10 cellular contexts compared by ENCODE assay signal in genomic region chr6:13427346-13427745, GRCh38.
DNase-seq lines count a peak whose midpoint lies in the region; ATAC-seq and TF ChIP-seq lines count a peak whose summit lies in the region.
"Had no signal": no experiment of that assay in that cellular context is flagged by ENCODE, and none has a peak within 500 bp of the region (broad histone marks: within the 10 kb centered on the region; RNA-seq: fewer than 3 reads in every experiment).

No MANE protein-coding gene starts in this region.

- no peaks in the 10 kb centered on the region for H3K27me3 ChIP-seq in psoas muscle (ENCODE audit: insufficient read depth in 3 of 3, low read length in 2 of 3)
- H3K27me3 ChIP-seq: gastroesophageal sphincter, uterus had no signal

- ATAC-seq in GM19463 (IDR thresholded peaks at IDR 0.05; ENCODE audit: unreplicated experiment) (peak; percentile 18), psoas muscle (no peak), GM21423 (IDR thresholded peaks at IDR 0.05; ENCODE audit: unreplicated experiment) (no peak)
- ATAC-seq: gastroesophageal sphincter had no signal

- POLR2A ChIA-PET in RWPE1 (lab: Yijun Ruan, JAX; ENCODE audit: low non-redundant PET), result no interaction called here

- no peaks in the 10 kb centered on the region for H3K9me3 ChIP-seq in psoas muscle
- H3K9me3 ChIP-seq: gastroesophageal sphincter, uterus had no signal

- peaks cover 67% of the 10 kb centered on the region for H3K4me1 Mint-ChIP-seq in activated naive CD8-positive, alpha-beta T cell (ENCODE audit: low read depth)

- TF ChIP-seq CTCF in psoas muscle (IDR thresholded peaks at IDR 0.05) (no peak), RWPE1 (conservative IDR thresholded peaks at IDR 0.05; ENCODE audit: low read depth) (no peak)

- CTCF ChIA-PET in RWPE1 (lab: Yijun Ruan, JAX), result no interaction called here

- H3K4me3 Mint-ChIP-seq in activated naive CD8-positive, alpha-beta T cell, result peak overlapping the region; percentile 76

- peak overlapping the region; percentile 97 for H3K27ac Mint-ChIP-seq in activated naive CD8-positive, alpha-beta T cell

- intact Hi-C loops in psoas muscle (cut with DNase I), result loop anchor here in 1 of 2 donors (5.0 kb wide), 1 partner anchor 55 kb away; no protein-coding TSS in a partner anchor

- no peak overlapping the region for H3K4me3 ChIP-seq in psoas muscle
- H3K4me3 ChIP-seq: gastroesophageal sphincter, uterus had no signal

- H3K36me3 Mint-ChIP-seq in activated naive CD8-positive, alpha-beta T cell, result no peaks in the 10 kb centered on the region

- H3K4me1 ChIP-seq in psoas muscle, result peaks cover 59% of the 10 kb centered on the region
- H3K4me1 ChIP-seq: uterus had no signal

- H3K27me3 Mint-ChIP-seq in activated naive CD8-positive, alpha-beta T cell, result no peaks in the 10 kb centered on the region

- WGBS in psoas muscle, 3 donors, result 77 to 85% (median 78%) methylated on average over 8 of the region's 8 CpGs

- H3K27ac ChIP-seq in psoas muscle (peak overlapping the region; percentile 11), RWPE1 (no peak overlapping the region)
- H3K27ac ChIP-seq: uterus had no signal

- H3K36me3 ChIP-seq in psoas muscle (ENCODE audit: insufficient read depth in 1 of 2, low read depth in 1 of 2), result no peaks in the 10 kb centered on the region
- H3K36me3 ChIP-seq: gastroesophageal sphincter, uterus had no signal

- H3K9me3 Mint-ChIP-seq in activated naive CD8-positive, alpha-beta T cell (ENCODE audit: low read depth), result no peaks in the 10 kb centered on the region

- peak; percentile 33 for DNase-seq in activated CD4-positive, alpha-beta T cell treated with anti-CD3 and anti-CD28 coated beads for 48 hours
- DNase-seq in activated CD4-positive, alpha-beta T cell treated with anti-CD3 and anti-CD28 coated beads for 1 hour, result no peak
- no peak for DNase-seq in psoas muscle
- DNase-seq in RWPE1 (ENCODE audit: low spot score), result no peak
- no peak for DNase-seq in NCI-H774 (lab: John Stamatoyannopoulos, UW)
- DNase-seq: uterus had no signal
